In the genomic region with DNA sequence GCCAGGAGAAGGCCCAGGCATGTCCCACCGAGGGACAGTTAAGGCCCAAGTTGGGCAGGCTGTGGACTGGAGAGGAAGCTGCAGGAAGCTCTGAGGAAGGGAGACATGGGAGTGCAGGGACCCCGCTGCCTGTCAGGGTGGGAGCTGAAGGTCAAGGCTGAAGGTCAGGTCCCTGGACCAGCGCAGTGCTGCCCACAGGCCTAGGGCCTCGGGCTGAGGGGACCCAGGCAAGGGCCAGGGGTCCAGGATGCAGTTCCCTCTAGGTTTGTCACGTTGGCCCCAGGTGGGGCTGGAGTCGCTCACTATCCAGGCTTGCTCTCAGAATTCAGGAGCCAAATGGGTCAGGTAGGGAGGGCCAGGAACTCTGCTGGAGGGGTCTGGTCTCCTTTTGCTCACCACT, we compare ENCODE assay signal across 1 cellular context.
TF ChIP-seq lines count a peak whose summit lies in the region.

No MANE protein-coding gene starts in this region.

TF ChIP-seq in GM23338, 12 proteins besides CTCF, POLR2A, EP300 and RAD21 (continued from another document):
- TF ChIP-seq, protein P1, sequence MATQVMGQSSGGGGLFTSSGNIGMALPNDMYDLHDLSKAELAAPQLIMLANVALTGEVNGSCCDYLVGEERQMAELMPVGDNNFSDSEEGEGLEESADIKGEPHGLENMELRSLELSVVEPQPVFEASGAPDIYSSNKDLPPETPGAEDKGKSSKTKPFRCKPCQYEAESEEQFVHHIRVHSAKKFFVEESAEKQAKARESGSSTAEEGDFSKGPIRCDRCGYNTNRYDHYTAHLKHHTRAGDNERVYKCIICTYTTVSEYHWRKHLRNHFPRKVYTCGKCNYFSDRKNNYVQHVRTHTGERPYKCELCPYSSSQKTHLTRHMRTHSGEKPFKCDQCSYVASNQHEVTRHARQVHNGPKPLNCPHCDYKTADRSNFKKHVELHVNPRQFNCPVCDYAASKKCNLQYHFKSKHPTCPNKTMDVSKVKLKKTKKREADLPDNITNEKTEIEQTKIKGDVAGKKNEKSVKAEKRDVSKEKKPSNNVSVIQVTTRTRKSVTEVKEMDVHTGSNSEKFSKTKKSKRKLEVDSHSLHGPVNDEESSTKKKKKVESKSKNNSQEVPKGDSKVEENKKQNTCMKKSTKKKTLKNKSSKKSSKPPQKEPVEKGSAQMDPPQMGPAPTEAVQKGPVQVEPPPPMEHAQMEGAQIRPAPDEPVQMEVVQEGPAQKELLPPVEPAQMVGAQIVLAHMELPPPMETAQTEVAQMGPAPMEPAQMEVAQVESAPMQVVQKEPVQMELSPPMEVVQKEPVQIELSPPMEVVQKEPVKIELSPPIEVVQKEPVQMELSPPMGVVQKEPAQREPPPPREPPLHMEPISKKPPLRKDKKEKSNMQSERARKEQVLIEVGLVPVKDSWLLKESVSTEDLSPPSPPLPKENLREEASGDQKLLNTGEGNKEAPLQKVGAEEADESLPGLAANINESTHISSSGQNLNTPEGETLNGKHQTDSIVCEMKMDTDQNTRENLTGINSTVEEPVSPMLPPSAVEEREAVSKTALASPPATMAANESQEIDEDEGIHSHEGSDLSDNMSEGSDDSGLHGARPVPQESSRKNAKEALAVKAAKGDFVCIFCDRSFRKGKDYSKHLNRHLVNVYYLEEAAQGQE (IDR thresholded peaks at IDR 0.05; ENCODE audit: unreplicated experiment): no peak
- TF ChIP-seq ZNF114 (CRISPR knock-in tag; IDR thresholded peaks at IDR 0.05) (no peak), EZH2phosphoT487 (IDR thresholded peaks at IDR 0.05; ENCODE audit: unreplicated experiment) (no peak), NANOG (IDR thresholded peaks at IDR 0.05; ENCODE audit: borderline replicate concordance) (no peak), JUNB (IDR thresholded peaks at IDR 0.05; ENCODE audit: unreplicated experiment) (no peak)
- TF ChIP-seq, protein P2, sequence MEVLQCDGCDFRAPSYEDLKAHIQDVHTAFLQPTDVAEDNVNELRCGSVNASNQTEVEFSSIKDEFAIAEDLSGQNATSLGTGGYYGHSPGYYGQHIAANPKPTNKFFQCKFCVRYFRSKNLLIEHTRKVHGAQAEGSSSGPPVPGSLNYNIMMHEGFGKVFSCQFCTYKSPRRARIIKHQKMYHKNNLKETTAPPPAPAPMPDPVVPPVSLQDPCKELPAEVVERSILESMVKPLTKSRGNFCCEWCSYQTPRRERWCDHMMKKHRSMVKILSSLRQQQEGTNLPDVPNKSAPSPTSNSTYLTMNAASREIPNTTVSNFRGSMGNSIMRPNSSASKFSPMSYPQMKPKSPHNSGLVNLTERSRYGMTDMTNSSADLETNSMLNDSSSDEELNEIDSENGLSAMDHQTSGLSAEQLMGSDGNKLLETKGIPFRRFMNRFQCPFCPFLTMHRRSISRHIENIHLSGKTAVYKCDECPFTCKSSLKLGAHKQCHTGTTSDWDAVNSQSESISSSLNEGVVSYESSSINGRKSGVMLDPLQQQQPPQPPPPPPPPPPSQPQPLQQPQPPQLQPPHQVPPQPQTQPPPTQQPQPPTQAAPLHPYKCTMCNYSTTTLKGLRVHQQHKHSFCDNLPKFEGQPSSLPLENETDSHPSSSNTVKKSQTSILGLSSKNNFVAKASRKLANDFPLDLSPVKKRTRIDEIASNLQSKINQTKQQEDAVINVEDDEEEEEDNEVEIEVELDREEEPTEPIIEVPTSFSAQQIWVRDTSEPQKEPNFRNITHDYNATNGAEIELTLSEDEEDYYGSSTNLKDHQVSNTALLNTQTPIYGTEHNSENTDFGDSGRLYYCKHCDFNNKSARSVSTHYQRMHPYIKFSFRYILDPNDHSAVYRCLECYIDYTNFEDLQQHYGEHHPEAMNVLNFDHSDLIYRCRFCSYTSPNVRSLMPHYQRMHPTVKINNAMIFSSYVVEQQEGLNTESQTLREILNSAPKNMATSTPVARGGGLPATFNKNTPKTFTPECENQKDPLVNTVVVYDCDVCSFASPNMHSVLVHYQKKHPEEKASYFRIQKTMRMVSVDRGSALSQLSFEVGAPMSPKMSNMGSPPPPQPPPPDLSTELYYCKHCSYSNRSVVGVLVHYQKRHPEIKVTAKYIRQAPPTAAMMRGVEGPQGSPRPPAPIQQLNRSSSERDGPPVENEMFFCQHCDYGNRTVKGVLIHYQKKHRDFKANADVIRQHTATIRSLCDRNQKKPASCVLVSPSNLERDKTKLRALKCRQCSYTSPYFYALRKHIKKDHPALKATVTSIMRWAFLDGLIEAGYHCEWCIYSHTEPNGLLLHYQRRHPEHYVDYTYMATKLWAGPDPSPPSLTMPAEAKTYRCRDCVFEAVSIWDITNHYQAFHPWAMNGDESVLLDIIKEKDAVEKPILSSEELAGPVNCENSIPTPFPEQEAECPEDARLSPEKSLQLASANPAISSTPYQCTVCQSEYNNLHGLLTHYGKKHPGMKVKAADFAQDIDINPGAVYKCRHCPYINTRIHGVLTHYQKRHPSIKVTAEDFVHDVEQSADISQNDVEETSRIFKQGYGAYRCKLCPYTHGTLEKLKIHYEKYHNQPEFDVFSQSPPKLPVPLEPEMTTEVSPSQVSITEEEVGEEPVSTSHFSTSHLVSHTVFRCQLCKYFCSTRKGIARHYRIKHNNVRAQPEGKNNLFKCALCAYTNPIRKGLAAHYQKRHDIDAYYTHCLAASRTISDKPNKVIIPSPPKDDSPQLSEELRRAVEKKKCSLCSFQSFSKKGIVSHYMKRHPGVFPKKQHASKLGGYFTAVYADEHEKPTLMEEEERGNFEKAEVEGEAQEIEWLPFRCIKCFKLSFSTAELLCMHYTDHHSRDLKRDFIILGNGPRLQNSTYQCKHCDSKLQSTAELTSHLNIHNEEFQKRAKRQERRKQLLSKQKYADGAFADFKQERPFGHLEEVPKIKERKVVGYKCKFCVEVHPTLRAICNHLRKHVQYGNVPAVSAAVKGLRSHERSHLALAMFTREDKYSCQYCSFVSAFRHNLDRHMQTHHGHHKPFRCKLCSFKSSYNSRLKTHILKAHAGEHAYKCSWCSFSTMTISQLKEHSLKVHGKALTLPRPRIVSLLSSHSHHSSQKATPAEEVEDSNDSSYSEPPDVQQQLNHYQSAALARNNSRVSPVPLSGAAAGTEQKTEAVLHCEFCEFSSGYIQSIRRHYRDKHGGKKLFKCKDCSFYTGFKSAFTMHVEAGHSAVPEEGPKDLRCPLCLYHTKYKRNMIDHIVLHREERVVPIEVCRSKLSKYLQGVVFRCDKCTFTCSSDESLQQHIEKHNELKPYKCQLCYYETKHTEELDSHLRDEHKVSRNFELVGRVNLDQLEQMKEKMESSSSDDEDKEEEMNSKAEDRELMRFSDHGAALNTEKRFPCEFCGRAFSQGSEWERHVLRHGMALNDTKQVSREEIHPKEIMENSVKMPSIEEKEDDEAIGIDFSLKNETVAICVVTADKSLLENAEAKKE (CRISPR knock-in tag; IDR thresholded peaks at IDR 0.05): no peak
